ENCODE assay signal across 2 cellular contexts in genomic region chr17:73288534-73289302, GRCh38.
A peak's percentile ranks its signal among the peaks of the same experiment; 100 is the strongest.
TF ChIP-seq lines count a peak whose summit lies in the region.

No MANE protein-coding gene starts in this region.

TF ChIP-seq in A549, 52 proteins besides CTCF, POLR2A, EP300 and RAD21 (continued from another document):
- TF ChIP-seq JUNB (IDR thresholded peaks at IDR 0.05) (no peak), MYC (IDR thresholded peaks at IDR 0.05; ENCODE audit: borderline replicate concordance, low read length) (no peak), HEYL (CRISPR knock-in tag; IDR thresholded peaks at IDR 0.05) (no peak), NFE2L2 (conservative IDR thresholded peaks at IDR 0.05; ENCODE audit: low read length) (0 out of 2 replicates have a peak, but pooled peaks have one; percentile 3), HOXB13 (CRISPR knock-in tag; IDR thresholded peaks at IDR 0.05; ENCODE audit: low read depth) (no peak), GATA3 (IDR thresholded peaks at IDR 0.05; ENCODE audit: borderline replicate concordance) (peak; percentile 70; the same call in 1 of the 2 replicates)

TF ChIP-seq in SK-N-SH treated with all-trans-retinoic acid at 6 μM for 48 hours, 23 proteins besides CTCF, POLR2A, EP300 and RAD21 (continued from another document):
- TF ChIP-seq TSHZ2 (CRISPR knock-in tag; IDR thresholded peaks at IDR 0.05) (no peak), CREB5 (CRISPR knock-in tag; IDR thresholded peaks at IDR 0.05; ENCODE audit: low read depth) (no peak), CSDC2 (CRISPR knock-in tag; IDR thresholded peaks at IDR 0.05) (no peak), TOX (CRISPR knock-in tag; IDR thresholded peaks at IDR 0.05; ENCODE audit: borderline replicate concordance) (no peak), GLIS3 (CRISPR knock-in tag; IDR thresholded peaks at IDR 0.05) (no peak), ZFP30 (CRISPR knock-in tag; IDR thresholded peaks at IDR 0.05) (no peak), ZC3H10 (CRISPR knock-in tag; IDR thresholded peaks at IDR 0.05) (no peak), ESRRG (CRISPR knock-in tag; IDR thresholded peaks at IDR 0.05) (no peak)
